Comparison of ENCODE assay signal across 18 cellular contexts in genomic region chr19:46270521-46271256, GRCh38. TPM values are rescaled to one million over a fixed set of nuclear protein-coding genes. Genes with fewer than 3 reads are reported as not detected.
DNase-seq lines count a peak whose midpoint lies in the region; ATAC-seq and TF ChIP-seq lines count a peak whose summit lies in the region.
"Had no signal": no experiment of that assay in that cellular context is flagged by ENCODE, and none has a peak within 500 bp of the region (broad histone marks: within the 10 kb centered on the region; RNA-seq: fewer than 3 reads in every experiment).

No MANE protein-coding gene starts in this region.

- peaks cover 3% of the 10 kb centered on the region for H3K27me3 Mint-ChIP-seq in neural progenitor cell (ENCODE audit: insufficient read depth, low read depth)

- no peak overlapping the region for H3K27ac Mint-ChIP-seq in neural progenitor cell
- H3K27ac Mint-ChIP-seq: B cell had no signal

- ATAC-seq in right lobe of liver = no peak

- H3K9ac ChIP-seq in neural progenitor cell = no peak overlapping the region

- DNase-seq in GM12865 (ENCODE audit: low read depth) = peak; percentile 11
- DNase-seq in RWPE1 (ENCODE audit: low spot score) = no peak
- peak; percentile 42 for DNase-seq in glomerular visceral epithelial cell (ENCODE audit: extremely low spot score)
- no peak for DNase-seq in neural progenitor cell (ENCODE audit: low spot score)
- no peak for DNase-seq in dorsolateral prefrontal cortex
- DNase-seq in GM19238 (ENCODE audit: insufficient read length, low spot score) = no peak
- DNase-seq in right lobe of liver = no peak
- DNase-seq in activated CD4-positive, CD25-positive, alpha-beta regulatory T cell (lab: John Stamatoyannopoulos, UW) = no peak
- DNase-seq: Kasumi-1, NCI-H1105 treated with DMSO at 0.1 percent for 48 hours, NCI-H187 treated with DMSO at 0.1 percent for 48 hours, NCI-H2171, NCI-H446 treated with DMSO at 0.1 percent for 48 hours, NCI-H774, Peyer's patch, SIG-M5 had no signal

- no peaks in the 10 kb centered on the region for H3K9me3 Mint-ChIP-seq in neural progenitor cell

- H2AFZ ChIP-seq in neural progenitor cell (replicated peaks) = peak overlapping the region; percentile 81

- peak overlapping the region; percentile 40 for H3K4me2 ChIP-seq in neural progenitor cell

- H3K4me3 Mint-ChIP-seq in neural progenitor cell = no peak overlapping the region
- H3K4me3 Mint-ChIP-seq: B cell had no signal

- intact Hi-C loops in dorsolateral prefrontal cortex (cut with DNase I) = no loop called here
- intact Hi-C loops in right lobe of liver (cut with DNase I) = loop anchor here in 1 of 2 donors (10.0 kb wide), 1 partner anchor 224 kb away; the partner anchor contains the start of gene PNMA8B

- no peaks in the 10 kb centered on the region for H3F3A ChIP-seq in neural progenitor cell (ENCODE audit: low read depth)

- H3K36me3 Mint-ChIP-seq in neural progenitor cell = no peaks in the 10 kb centered on the region

- no peaks in the 10 kb centered on the region for H3K79me2 ChIP-seq in neural progenitor cell (ENCODE audit: low read depth)

- H3K27ac ChIP-seq in RWPE1 (peak overlapping the region; percentile 92), neural progenitor cell (no peak overlapping the region), dorsolateral prefrontal cortex (no peak overlapping the region), right lobe of liver (no peak overlapping the region)
- H3K27ac ChIP-seq: Peyer's patch had no signal

- no peak for TF ChIP-seq POLR2A in right lobe of liver (IDR thresholded peaks at IDR 0.05)

- H3K4me1 ChIP-seq in neural progenitor cell (peaks cover 10% of the 10 kb centered on the region), right lobe of liver (no peaks in the 10 kb centered on the region)
- H3K4me1 ChIP-seq: Peyer's patch had no signal

- H3K27me3 ChIP-seq in neural progenitor cell = no peaks in the 10 kb centered on the region
- peaks cover 0 to 11% (median 0%) of the 10 kb centered on the region in 45 donors for H3K27me3 ChIP-seq in dorsolateral prefrontal cortex
- H3K27me3 ChIP-seq in right lobe of liver = no peaks in the 10 kb centered on the region
- H3K27me3 ChIP-seq: Peyer's patch had no signal

- no peak for TF ChIP-seq CTCF in GM12865 (IDR thresholded peaks at IDR 0.05; ENCODE audit: insufficient read depth, low read depth, low read length, missing control alignments)
- no peak for TF ChIP-seq CTCF in RWPE1 (conservative IDR thresholded peaks at IDR 0.05; ENCODE audit: low read depth)
- TF ChIP-seq CTCF in neural progenitor cell (IDR thresholded peaks at IDR 0.05) = no peak
- no peak for TF ChIP-seq CTCF in dorsolateral prefrontal cortex (IDR thresholded peaks at IDR 0.05 in 54 of 56, conservative IDR thresholded peaks at IDR 0.05 in 2 of 56; ENCODE audit: low read depth in 1 of 56, partially characterized antibody in 56 of 56)
- no peak for TF ChIP-seq CTCF in right lobe of liver (IDR thresholded peaks at IDR 0.05)

- H3K9me3 ChIP-seq in neural progenitor cell (ENCODE audit: low read depth) (no peaks in the 10 kb centered on the region), right lobe of liver (no peaks in the 10 kb centered on the region)
- H3K9me3 ChIP-seq: Peyer's patch had no signal

- POLR2A ChIA-PET in RWPE1 (lab: Yijun Ruan, JAX; ENCODE audit: low non-redundant PET) = no interaction called here

- H3K36me3 ChIP-seq in neural progenitor cell (no peaks in the 10 kb centered on the region), right lobe of liver (no peaks in the 10 kb centered on the region)
- H3K36me3 ChIP-seq: Peyer's patch had no signal

- H3K4me1 Mint-ChIP-seq in neural progenitor cell = peaks cover 7% of the 10 kb centered on the region

- H4K20me1 ChIP-seq in neural progenitor cell (ENCODE audit: low read depth) = no peaks in the 10 kb centered on the region

- H3K4me3 ChIP-seq in GM12865 (ENCODE audit: low read depth, low read length) (no peak overlapping the region), neural progenitor cell (no peak overlapping the region), dorsolateral prefrontal cortex (no peak overlapping the region), right lobe of liver (no peak overlapping the region)
- H3K4me3 ChIP-seq: Peyer's patch had no signal

- 21% methylated on average over 17 of the region's 17 CpGs for WGBS in right lobe of liver (ENCODE audit: insufficient coverage, low coverage, low lambda C conversion rate, missing lambda C conversion rate)

- CTCF ChIA-PET in RWPE1 (lab: Yijun Ruan, JAX) = interaction anchor here (0.6 to 1.4 kb wide), 2 partner anchors 10 kb away, joined by 4 read pairs; no protein-coding TSS in a partner anchor

RNA-seq across cellular contexts. Expression of gene HIF3A, which starts 26.2 kb away (rescaled TPM):
- total RNA-seq in neural progenitor cell (ENCODE audit: low replicate concordance) = 6.7 and 18.0 TPM in 2 replicates
- total RNA-seq in dorsolateral prefrontal cortex = 100 to 1,000 TPM in 27 of 120 experiments, 10 to 100 TPM in 92, 1 to 10 TPM in 1; 3.6 to 329 (median 74.3) TPM
- 1 to 10 TPM in 5 of 6 experiments, under 1 TPM in 1; 0.47 to 9.2 (median 4.5) TPM for total RNA-seq in right lobe of liver
- total RNA-seq: B cell, IMR-90 had no signal

RNA-seq across cellular contexts. Expression of gene IGFL1, which starts 41.1 kb away (rescaled TPM):
- total RNA-seq in neural progenitor cell (ENCODE audit: low replicate concordance) (not detected in 2 replicates), dorsolateral prefrontal cortex (under 1 TPM in 2 of 120 experiments, not detected in 118; 0.64 to 0.80 TPM), right lobe of liver (not detected)
- total RNA-seq: B cell, IMR-90, Peyer's patch had no signal

Comparison
In these comparisons a context has a peak if more than half of its experiments do, and no peak if none do; other contexts are left out.
1. DNase-seq: peak in GM12865 (single experiment) and glomerular visceral epithelial cell (single experiment); none in RWPE1 (single experiment), neural progenitor cell (single experiment), dorsolateral prefrontal cortex (0 of 10), GM19238 (single experiment), right lobe of liver (0 of 3) and activated CD4-positive, CD25-positive, alpha-beta regulatory T cell (0 of 4).